ENCODE assay signal across 7 cellular contexts in the genomic region with DNA sequence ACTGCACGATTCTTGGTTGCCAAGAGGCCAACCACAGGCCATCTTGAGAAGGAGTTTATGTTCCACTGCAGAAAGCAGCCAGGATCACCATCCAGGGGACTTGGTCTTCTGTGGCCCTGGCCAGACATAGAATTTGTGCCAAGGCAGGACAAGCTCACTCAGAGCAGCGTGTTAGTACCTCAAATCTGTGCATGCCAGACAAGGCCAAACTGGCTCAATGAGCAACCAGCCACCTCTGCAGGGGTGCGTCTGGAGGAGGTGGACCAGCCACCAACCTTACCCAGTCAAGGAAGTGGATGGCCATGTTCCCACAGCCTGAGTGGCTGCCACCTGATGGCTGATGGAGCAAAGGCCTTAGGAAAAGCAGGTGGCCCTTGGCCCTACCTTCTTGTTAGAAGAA. TPM values are rescaled to one million over a fixed set of nuclear protein-coding genes. Genes with fewer than 3 reads are reported as not detected.
"Had no signal": no experiment of that assay in that cellular context is flagged by ENCODE, and none has a peak within 500 bp of the region (broad histone marks: within the 10 kb centered on the region; RNA-seq: fewer than 3 reads in every experiment).

No MANE protein-coding gene starts in this region.

RNA-seq across cellular contexts. Expression of gene POTEM, which starts 48.0 kb away (rescaled TPM):
- total RNA-seq: GM23248, GM23338, H1, H4, H7, H9, HFFc6 had no signal
- polyA plus RNA-seq: GM23248, GM23338, H1 had no signal
